In genomic region chr11:130442728-130443127, GRCh38 we compare ENCODE assay signal across 33 cellular contexts. TPM values are rescaled to one million over a fixed set of nuclear protein-coding genes. Genes with fewer than 3 reads are reported as not detected.
DNase-seq lines count a peak whose midpoint lies in the region; ATAC-seq and TF ChIP-seq lines count a peak whose summit lies in the region.
"Had no signal": no experiment of that assay in that cellular context is flagged by ENCODE, and none has a peak within 500 bp of the region (broad histone marks: within the 10 kb centered on the region; RNA-seq: fewer than 3 reads in every experiment).

No MANE protein-coding gene starts in this region.

- H3K27me3 ChIP-seq in MG63 (no peaks in the 10 kb centered on the region), gastrocnemius medialis (no peaks in the 10 kb centered on the region)
- H3K27me3 ChIP-seq: ascending aorta, SJCRH30 had no signal

- H3K4me3 ChIP-seq in MG63 (no peak overlapping the region), gastrocnemius medialis (no peak overlapping the region)
- H3K4me3 ChIP-seq: ascending aorta, prostate gland, SJCRH30 had no signal

- no peaks in the 10 kb centered on the region for H3K36me3 ChIP-seq in MG63
- no peaks in the 10 kb centered on the region for H3K36me3 ChIP-seq in gastrocnemius medialis
- H3K36me3 ChIP-seq: ascending aorta, neutrophil, prostate gland, SJCRH30 had no signal

- ATAC-seq in left ventricle myocardium superior: peak; percentile 61
- peak; percentile 56 to 87 for ATAC-seq in gastrocnemius medialis
- ATAC-seq in GM18870 (IDR thresholded peaks at IDR 0.05; ENCODE audit: unreplicated experiment): no peak
- ATAC-seq: activated naive CD4-positive, alpha-beta T cell treated with anti-CD3 and anti-CD28 coated beads, Interleukin-2, amount 50 U/mL, for 72 hours; effector memory CD8-positive, alpha-beta T cell; stimulated activated naive B cell treated with anti-CD40 and anti-IgM and Interleukin-4, amounts not matched to agents 10 μg/mL and 1 μg/mL and 100 μg/mL, for 72 hours had no signal

- DNase-seq in EL (peak; percentile 30), MG63 (peak; percentile 36), left ventricle myocardium superior (no peak), gastrocnemius medialis (peak in 1 of 2 donors; percentile 18), MV-4-11 (lab: John Stamatoyannopoulos, UW) (no peak)
- no peak for DNase-seq in stimulated activated CD4-positive, alpha-beta T cell treated with anti-CD3 and anti-CD28 coated beads, Interleukin-2, amount 100 ng/mL, for 48 hours
- DNase-seq: activated CD4-positive, alpha-beta T cell treated with anti-CD3 and anti-CD28 coated beads for 4 hours; activated CD8-positive, alpha-beta memory T cell treated with anti-CD3 and anti-CD28 coated beads for 24 hours; activated T-cell treated with anti-CD3 and anti-CD28 coated beads for 4 hours; caudate nucleus; DMS79; effector memory CD8-positive, alpha-beta T cell; foreskin melanocyte; GF-D8; immature natural killer cell; left cardiac atrium; NCI-H1048; NCI-H1694; NCI-H446 treated with DMSO at 0.1 percent for 48 hours; NCI-H774; stimulated activated naive B cell treated with anti-CD40 and anti-IgM and Interleukin-4, amounts not matched to agents 10 μg/mL and 1 μg/mL and 100 μg/mL, for 72 hours; substantia nigra; T1000; trophoblast cell had no signal

- TF ChIP-seq CTCF in gastrocnemius medialis (IDR thresholded peaks at IDR 0.05 in 4 of 5, conservative IDR thresholded peaks at IDR 0.05 in 1 of 5): no peak

- intact Hi-C loops in left ventricle myocardium superior (cut with micrococcal nuclease): no loop called here
- intact Hi-C loops in gastrocnemius medialis (cut with DNase I; ENCODE audit: low total_unique reads): loop anchor here (1.0 kb wide), 1 partner anchor 39 kb away; no protein-coding TSS in a partner anchor

- peaks cover 7% of the 10 kb centered on the region for H3K9me3 ChIP-seq in MG63
- no peaks in the 10 kb centered on the region for H3K9me3 ChIP-seq in gastrocnemius medialis
- H3K9me3 ChIP-seq: ascending aorta, neutrophil, prostate gland, SJCRH30 had no signal

- H3K4me1 ChIP-seq in gastrocnemius medialis: no peaks in the 10 kb centered on the region
- H3K4me1 ChIP-seq: ascending aorta, prostate gland had no signal

- in situ Hi-C loops in gastrocnemius medialis (cut with MboI; ENCODE audit: low sequenced_read_pairs in 4 of 4): loop anchor here in 2 of 4 donors (10.0 to 25.0 kb wide), 2 partner anchors 220 to 232 kb away; no protein-coding TSS in a partner anchor

- no peak for TF ChIP-seq POLR2A in gastrocnemius medialis (IDR thresholded peaks at IDR 0.05)

- H3K27ac ChIP-seq in gastrocnemius medialis: peak overlapping the region in 3 of 4 donors; percentile 11 to 43 (median 14)
- H3K27ac ChIP-seq: ascending aorta, C4-2B, neutrophil, prostate gland, SJCRH30, VCaP had no signal

RNA-seq across cellular contexts. Expression of gene ADAMTS15, which starts 5.7 kb away (rescaled TPM):
- 1.2 and 2.1 TPM in 2 replicates for total RNA-seq in MG63 (2014; rRNA removed; shearing (Covaris generic); ENCODE audit: low replicate concordance)
- total RNA-seq in left ventricle myocardium superior (34.4 TPM), gastrocnemius medialis (1 to 10 TPM; 1.2 to 3.4 (median 1.9) TPM)
- total RNA-seq: activated naive CD4-positive, alpha-beta T cell treated with anti-CD3 and anti-CD28 coated beads, Interleukin-2, amount 50 U/mL, for 72 hours had no signal

RNA-seq across cellular contexts. Expression of gene ADAMTS8, which starts 14.3 kb away (rescaled TPM):
- total RNA-seq in MG63 (2014; rRNA removed; shearing (Covaris generic); ENCODE audit: low replicate concordance): 2.6 and 3.5 TPM in 2 replicates
- total RNA-seq in left ventricle myocardium superior (0.42 TPM), gastrocnemius medialis (under 1 TPM in 3 of 4 donors, not detected in 1; 0.26 to 0.46 (median 0.29) TPM)
- total RNA-seq: activated naive CD4-positive, alpha-beta T cell treated with anti-CD3 and anti-CD28 coated beads, Interleukin-2, amount 50 U/mL, for 72 hours; epithelial cell of proximal tubule; SJCRH30 had no signal

Comparison
In these comparisons a context has a peak if more than half of its experiments do, and no peak if none do; other contexts are left out.
1. DNase-seq: peak in EL (single experiment) and MG63 (single experiment); none in left ventricle myocardium superior (single experiment), stimulated activated CD4-positive, alpha-beta T cell treated with anti-CD3 and anti-CD28 coated beads, Interleukin-2, amount 100 ng/mL, for 48 hours (0 of 2) and MV-4-11 (single experiment).